Comparison of ENCODE assay signal across 6 cellular contexts in genomic region chr5:155252717-155253116, GRCh38.
"Had no signal": no experiment of that assay in that cellular context is flagged by ENCODE, and none has a peak within 500 bp of the region (broad histone marks: within the 10 kb centered on the region; RNA-seq: fewer than 3 reads in every experiment).

No MANE protein-coding gene starts in this region.

- DNase-seq: H9, HCEC 1CT, IMR-90, KG1 had no signal

- H3K4me3 ChIP-seq: GM23338, K562 had no signal

- H2AFZ ChIP-seq: GM23338 had no signal

- H3K4me2 ChIP-seq: GM23338 had no signal
